ENCODE assay signal across 1 cellular context in genomic region chr9:122125891-122126331, GRCh38.
TF ChIP-seq lines count a peak whose summit lies in the region.

No MANE protein-coding gene starts in this region.

TF ChIP-seq in HepG2, 621 proteins besides CTCF, POLR2A, EP300 and RAD21 (continued from another document and continues in another):
- TF ChIP-seq ZNF737 (CRISPR knock-in tag; IDR thresholded peaks at IDR 0.05; ENCODE audit: borderline replicate concordance): no peak
- TF ChIP-seq ZNF589 (CRISPR knock-in tag; conservative IDR thresholded peaks at IDR 0.05): no peak
- TF ChIP-seq ZC3H13 (CRISPR knock-in tag; IDR thresholded peaks at IDR 0.05): no peak
- TF ChIP-seq RCOR2 (CRISPR knock-in tag; IDR thresholded peaks at IDR 0.05): no peak
- no peak for TF ChIP-seq JUN (CRISPR knock-in tag; IDR thresholded peaks at IDR 0.05)
- 0 out of 2 replicates have a peak, but pooled peaks have one; percentile 9 for TF ChIP-seq DPF2 (CRISPR knock-in tag; IDR thresholded peaks at IDR 0.05; ENCODE audit: borderline replicate concordance, low read depth)
- no peak for TF ChIP-seq ARHGAP35 (CRISPR knock-in tag; IDR thresholded peaks at IDR 0.05; ENCODE audit: borderline replicate concordance)
- peak; percentile 81; the same call in 1 of the 2 replicates for TF ChIP-seq ZNF687 (CRISPR knock-in tag; IDR thresholded peaks at IDR 0.05)
- TF ChIP-seq ZNF660 (CRISPR knock-in tag; IDR thresholded peaks at IDR 0.05; ENCODE audit: borderline replicate concordance, low read depth): no peak
- no peak for TF ChIP-seq RORA (CRISPR knock-in tag; IDR thresholded peaks at IDR 0.05)
- no peak for TF ChIP-seq SRF (IDR thresholded peaks at IDR 0.05; ENCODE audit: low read depth, low read length)
- TF ChIP-seq ZNF501 (CRISPR knock-in tag; IDR thresholded peaks at IDR 0.05): 0 out of 2 replicates have a peak, but pooled peaks have one; percentile 40
- no peak for TF ChIP-seq PBX2 (CRISPR knock-in tag; IDR thresholded peaks at IDR 0.05)
- TF ChIP-seq YEATS2 (CRISPR knock-in tag; IDR thresholded peaks at IDR 0.05; ENCODE audit: borderline replicate concordance): no peak; the same call in 1 of the 2 replicates
- TF ChIP-seq KDM2A (CRISPR knock-in tag; IDR thresholded peaks at IDR 0.05; ENCODE audit: borderline replicate concordance, low read depth): no peak
- TF ChIP-seq TFDP1 (CRISPR knock-in tag; IDR thresholded peaks at IDR 0.05; ENCODE audit: borderline replicate concordance): peak; percentile 43; the same call in 1 of the 2 replicates
- no peak for TF ChIP-seq ZNF280D (CRISPR knock-in tag; IDR thresholded peaks at IDR 0.05)
- TF ChIP-seq NR2F6 (IDR thresholded peaks at IDR 0.05): no peak
- TF ChIP-seq NR2F6 (CRISPR knock-in tag; IDR thresholded peaks at IDR 0.05): no peak; the same call in 1 of the 2 replicates
- TF ChIP-seq GATAD1 (CRISPR knock-in tag; IDR thresholded peaks at IDR 0.05): no peak
- TF ChIP-seq ZNF10 (CRISPR knock-in tag; IDR thresholded peaks at IDR 0.05; ENCODE audit: borderline replicate concordance, low read depth): no peak
- no peak for TF ChIP-seq GZF1 (CRISPR knock-in tag; IDR thresholded peaks at IDR 0.05)
- no peak for TF ChIP-seq LRRFIP1 (CRISPR knock-in tag; conservative IDR thresholded peaks at IDR 0.05)
- no peak for TF ChIP-seq NFRKB (IDR thresholded peaks at IDR 0.05)
- peak; percentile 12 for TF ChIP-seq TEAD3 (CRISPR knock-in tag; optimal IDR thresholded peaks at IDR 0.05; ENCODE audit: borderline replicate concordance)
- TF ChIP-seq MAX (IDR thresholded peaks at IDR 0.05): peak; percentile 64
- no peak for TF ChIP-seq ZNF703 (CRISPR knock-in tag; IDR thresholded peaks at IDR 0.05; ENCODE audit: borderline replicate concordance)
- TF ChIP-seq PCBP1 (IDR thresholded peaks at IDR 0.05; ENCODE audit: borderline replicate concordance, low read depth, low read length): 0 out of 2 replicates have a peak, but pooled peaks have one; percentile 73
- 0 out of 2 replicates have a peak, but pooled peaks have one; percentile 35 for TF ChIP-seq GABPB1 (CRISPR knock-in tag; IDR thresholded peaks at IDR 0.05)
- no peak for TF ChIP-seq ESRRA (CRISPR knock-in tag; IDR thresholded peaks at IDR 0.05; ENCODE audit: low read depth)
- no peak for TF ChIP-seq MTA3 (CRISPR knock-in tag; IDR thresholded peaks at IDR 0.05)
- TF ChIP-seq ZNF329 (CRISPR knock-in tag; IDR thresholded peaks at IDR 0.05; ENCODE audit: low read depth): no peak
- no peak for TF ChIP-seq DZIP1 (CRISPR knock-in tag; IDR thresholded peaks at IDR 0.05)
- peak; percentile 35; the same call in 1 of the 2 replicates for TF ChIP-seq ZFX (CRISPR knock-in tag; IDR thresholded peaks at IDR 0.05; ENCODE audit: low read depth)
- no peak for TF ChIP-seq EHMT2 (IDR thresholded peaks at IDR 0.05; ENCODE audit: borderline replicate concordance, low read depth, low read length)
- no peak for TF ChIP-seq ZFYVE20 (CRISPR knock-in tag; IDR thresholded peaks at IDR 0.05; ENCODE audit: borderline replicate concordance, low read depth)
- no peak for TF ChIP-seq ERF (CRISPR knock-in tag; IDR thresholded peaks at IDR 0.05)
- TF ChIP-seq ATF1 (CRISPR knock-in tag; IDR thresholded peaks at IDR 0.05): no peak
- no peak for TF ChIP-seq ZNF629 (CRISPR knock-in tag; conservative IDR thresholded peaks at IDR 0.05)
- TF ChIP-seq NFIB (CRISPR knock-in tag; IDR thresholded peaks at IDR 0.05; ENCODE audit: borderline replicate concordance): no peak
- no peak for TF ChIP-seq REST (IDR thresholded peaks at IDR 0.05; ENCODE audit: borderline replicate concordance in 1 of 2, low read depth in 1 of 2, low read length in 2 of 2)
- no peak for TF ChIP-seq KLF12 (CRISPR knock-in tag; IDR thresholded peaks at IDR 0.05; ENCODE audit: borderline replicate concordance)
- TF ChIP-seq BRF2 (CRISPR knock-in tag; IDR thresholded peaks at IDR 0.05): no peak
